ENCODE assay signal across 6 cellular contexts in the genomic region with DNA sequence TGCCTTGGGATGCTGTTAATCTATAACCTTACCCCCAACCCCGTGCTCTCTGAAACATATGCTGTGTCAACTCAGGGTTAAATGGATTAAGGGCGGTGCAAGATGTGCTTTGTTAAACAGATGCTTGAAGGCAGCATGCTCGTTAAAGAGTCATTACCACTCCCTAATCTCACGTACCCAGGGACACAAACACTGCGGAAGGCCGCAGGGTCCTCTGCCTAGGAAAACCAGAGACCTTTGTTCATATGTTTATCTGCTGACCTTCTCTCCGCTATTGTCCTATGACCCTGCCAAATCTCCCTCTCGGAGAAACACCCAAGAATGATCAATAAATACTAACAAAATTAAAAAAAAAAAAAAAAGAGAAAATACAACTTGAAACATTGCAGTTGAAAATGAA. TPM values are rescaled to one million over a fixed set of nuclear protein-coding genes. Genes with fewer than 3 reads are reported as not detected.
DNase-seq lines count a peak whose midpoint lies in the region; ATAC-seq, FAIRE-seq and TF ChIP-seq lines count a peak whose summit lies in the region.
"Not testable (repeated sequence)": the region's sequence is repeated elsewhere in the genome, so short reads cannot be mapped to it uniquely, and the experiment has no call there.

No MANE protein-coding gene starts in this region.

- not testable (repeated sequence) for H3K27me3 Mint-ChIP-seq in activated T-helper 17 cell treated with anti-CD3 and anti-CD28 coated beads, Interleukin-2, amount 50 U/mL, for 72 hours; glutamatergic neuron (ENCODE audit: unreplicated experiment); type B pancreatic cell

- not testable (repeated sequence) for H3K4me3 ChIP-seq in HAP-1; HepG2 (replicated peaks in 1 of 3; ENCODE audit: insufficient read depth in 1 of 3, low read depth in 2 of 3, low read length in 3 of 3)

- peak overlapping the region; percentile 7 for H3K27ac Mint-ChIP-seq in activated T-helper 17 cell treated with anti-CD3 and anti-CD28 coated beads, Interleukin-2, amount 50 U/mL, for 72 hours
- H3K27ac Mint-ChIP-seq in glutamatergic neuron (ENCODE audit: unreplicated experiment) (peak overlapping the region; percentile 91), type B pancreatic cell (peak overlapping the region; percentile 63)

- H3K79me2 ChIP-seq in HepG2 (ENCODE audit: insufficient read depth, low read length), result not testable (repeated sequence)

- POLR2A ChIA-PET in HepG2 (lab: Yijun Ruan, JAX), result not testable (repeated sequence)

- not testable (repeated sequence) for ATAC-seq in activated T-helper 17 cell treated with anti-CD3 and anti-CD28 coated beads, Interleukin-2, amount 50 U/mL, for 72 hours (replicated peaks); HepG2

- H3K4me2 ChIP-seq in HepG2 (ENCODE audit: low read depth, low read length), result not testable (repeated sequence)

- intact Hi-C loops in HepG2 (cut with micrococcal nuclease; ENCODE audit: unreplicated experiment), result not testable (repeated sequence)

- not testable (repeated sequence) for TF ChIP-seq RAD21 in HepG2 (CRISPR knock-in tag; IDR thresholded peaks at IDR 0.05)

- H3K27ac ChIP-seq in HepG2 (ENCODE audit: extremely low read length, insufficient read depth, low read length), result not testable (repeated sequence)

- CTCF ChIA-PET in HepG2 (lab: Yijun Ruan, JAX; ENCODE audit: low intra/inter-chr PET ratio, low total read pairs), result not testable (repeated sequence)

- H3K27me3 ChIP-seq in HAP-1 (ENCODE audit: low read depth); HepG2 (ENCODE audit: control insufficient read depth in 1 of 2, insufficient read depth in 2 of 2, low read length in 2 of 2): not testable (repeated sequence)

- H4K20me1 ChIP-seq in HepG2 (ENCODE audit: insufficient read depth, low read length), result not testable (repeated sequence)

- not testable (repeated sequence) for H3K4me3 Mint-ChIP-seq in activated T-helper 17 cell treated with anti-CD3 and anti-CD28 coated beads, Interleukin-2, amount 50 U/mL, for 72 hours; type B pancreatic cell
- peak overlapping the region; percentile 49 for H3K4me3 Mint-ChIP-seq in glutamatergic neuron (ENCODE audit: unreplicated experiment)

- not testable (repeated sequence) for BruUV-seq in HepG2 (replicated peaks; lab: Mats Ljungman, UMichigan)

- DNase-seq in HAP-1 (ENCODE audit: low spot score in 2 of 2), result peak; percentile 35 to 53
- peak; percentile 87 for DNase-seq in NCI-H82 (lab: John Stamatoyannopoulos, UW)
- DNase-seq in glutamatergic neuron; HepG2 (ENCODE audit: low spot score); type B pancreatic cell (ENCODE audit: extremely low spot score, unreplicated experiment): not testable (repeated sequence)

- not testable (repeated sequence) for H3K4me1 ChIP-seq in HAP-1
- H3K4me1 ChIP-seq in HepG2 (ENCODE audit: insufficient read depth, low read length), result peaks cover 16% of the 10 kb centered on the region

- not testable (repeated sequence) for H3K9ac ChIP-seq in HepG2 (ENCODE audit: insufficient read depth, low read depth, low read length)

- not testable (repeated sequence) for TF ChIP-seq EP300 in HepG2 (IDR thresholded peaks at IDR 0.05; ENCODE audit: low read depth in 2 of 2, low read length in 2 of 2); HepG2 (CRISPR knock-in tag; IDR thresholded peaks at IDR 0.05; ENCODE audit: borderline replicate concordance)

- H3K9me3 ChIP-seq in HAP-1; HepG2 (ENCODE audit: low read length): not testable (repeated sequence)

- H2AFZ ChIP-seq in HepG2 (ENCODE audit: low read length), result not testable (repeated sequence)

- not testable (repeated sequence) for H3K36me3 ChIP-seq in HAP-1 (replicated peaks); HepG2 (replicated peaks in 1 of 2; ENCODE audit: control insufficient read depth in 1 of 2, insufficient read depth in 2 of 2, low read length in 2 of 2)

- TF ChIP-seq CTCF in glutamatergic neuron (IDR thresholded peaks at IDR 0.05; ENCODE audit: partially characterized antibody, unreplicated experiment); HepG2 (CRISPR knock-in tag; IDR thresholded peaks at IDR 0.05); type B pancreatic cell (conservative IDR thresholded peaks at IDR 0.05): not testable (repeated sequence)

- FAIRE-seq in HepG2 (lab: Jason Lieb, UNC), result not testable (repeated sequence)

- not testable (repeated sequence) for TF ChIP-seq POLR2A in HepG2 (IDR thresholded peaks at IDR 0.05; ENCODE audit: insufficient read depth in 1 of 2, low read depth in 2 of 2, low read length in 2 of 2)

- H3K36me3 Mint-ChIP-seq in activated T-helper 17 cell treated with anti-CD3 and anti-CD28 coated beads, Interleukin-2, amount 50 U/mL, for 72 hours (ENCODE audit: low read depth), result peaks cover 52% of the 10 kb centered on the region
- not testable (repeated sequence) for H3K36me3 Mint-ChIP-seq in glutamatergic neuron (ENCODE audit: unreplicated experiment)
- peaks cover 12% of the 10 kb centered on the region for H3K36me3 Mint-ChIP-seq in type B pancreatic cell

- H3K9me3 Mint-ChIP-seq in activated T-helper 17 cell treated with anti-CD3 and anti-CD28 coated beads, Interleukin-2, amount 50 U/mL, for 72 hours; glutamatergic neuron (ENCODE audit: unreplicated experiment); type B pancreatic cell: not testable (repeated sequence)

- 2% methylated on average over 7 of the region's 8 CpGs for WGBS in HepG2 (ENCODE audit: low lambda C conversion rate)

- H3K4me1 Mint-ChIP-seq in activated T-helper 17 cell treated with anti-CD3 and anti-CD28 coated beads, Interleukin-2, amount 50 U/mL, for 72 hours, result peaks cover 11% of the 10 kb centered on the region
- H3K4me1 Mint-ChIP-seq in glutamatergic neuron (ENCODE audit: low read depth, unreplicated experiment); type B pancreatic cell (ENCODE audit: unreplicated experiment): not testable (repeated sequence)

- in situ Hi-C loops in HAP-1 (cut with MboI; ENCODE audit: low sequenced_read_pairs); HepG2 (cut with HindIII; ENCODE audit: extremely low pct_ligation_motif_present, low pct_unique_long_range_greater_than_20kb): not testable (repeated sequence)

RNA-seq across cellular contexts. Expression of gene HILPDA, which starts 8.3 kb away (rescaled TPM):
- total RNA-seq in activated T-helper 17 cell treated with anti-CD3 and anti-CD28 coated beads, Interleukin-2, amount 50 U/mL, for 72 hours, result 1,000 to 10,000 TPM in 1 of 2 donors, 10 to 100 TPM in 1; 72.9 to 1,213 TPM
- total RNA-seq in glutamatergic neuron (ENCODE audit: unreplicated experiment), result 24.9 TPM
- 8.6 and 11.1 TPM in 2 replicates for total RNA-seq in HepG2 (2016; rRNA removed; fragmentation: Illumina TruSeq; extraction: Trizol)
- 5.5 and 6.1 TPM in 2 replicates for total RNA-seq in HepG2 (2016; cell fraction: cytosol; rRNA removed; fragmentation: Illumina TruSeq; extraction: Trizol; ENCODE audit: low read depth)
- total RNA-seq in HepG2 (2016; cell fraction: insoluble cytoplasmic fraction; rRNA removed; fragmentation: Illumina TruSeq; extraction: Trizol), result 9.8 and 10.4 TPM in 2 replicates
- 9.5 and 9.7 TPM in 2 replicates for total RNA-seq in HepG2 (2016; cell fraction: membrane; rRNA removed; fragmentation: Illumina TruSeq; extraction: Trizol)
- total RNA-seq in HepG2 (2016; cell fraction: nucleus; rRNA removed; fragmentation: Illumina TruSeq; extraction: Trizol), result 7.8 and 10.3 TPM in 2 replicates
- polyA plus RNA-seq in HepG2 (2011; rRNA removed), result 43.1 and 44.0 TPM in 2 replicates
- 32.3 and 32.9 TPM in 2 replicates for polyA plus RNA-seq in HepG2 (2011; cell fraction: cytosol; rRNA removed)
- polyA plus RNA-seq in HepG2 (2011; cell fraction: nucleus; rRNA removed), result 35.8 and 42.7 TPM in 2 replicates
- polyA plus RNA-seq in HepG2 (2012), result 13.1 and 14.9 TPM in 2 replicates
- 2.2 and 3.3 TPM in 2 replicates for polyA plus RNA-seq in HepG2 (2016; cell fraction: cytosol; fragmentation: Illumina TruSeq; extraction: Trizol; ENCODE audit: low read depth)
- 8.9 and 9.4 TPM in 2 replicates for polyA plus RNA-seq in HepG2 (2016; cell fraction: insoluble cytoplasmic fraction; fragmentation: Illumina TruSeq; extraction: Trizol; ENCODE audit: low read depth)
- polyA plus RNA-seq in HepG2 (2016; cell fraction: membrane; fragmentation: Illumina TruSeq; extraction: Trizol; ENCODE audit: low read depth), result 4.4 and 4.9 TPM in 2 replicates
- 10.1 and 10.3 TPM in 2 replicates for polyA plus RNA-seq in HepG2 (2016; cell fraction: nucleus; fragmentation: Illumina TruSeq; extraction: Trizol; ENCODE audit: insufficient read depth, low read depth)
- 30.3 and 48.5 TPM in 2 replicates for polyA minus RNA-seq in HepG2 (2011; rRNA and poly(A)+ RNA removed; ENCODE audit: low replicate concordance)
- polyA minus RNA-seq in HepG2 (2011; cell fraction: cytosol; rRNA and poly(A)+ RNA removed), result 12.9 and 14.9 TPM in 2 replicates
- polyA minus RNA-seq in HepG2 (2011; cell fraction: nucleus; rRNA and poly(A)+ RNA removed), result 12.4 and 27.1 TPM in 2 replicates
- 26.4 and 36.0 TPM in 2 replicates for total RNA-seq in type B pancreatic cell (ENCODE audit: low replicate concordance)

RNA-seq across cellular contexts. Expression of gene METTL2B, which starts 12.6 kb away (rescaled TPM):
- total RNA-seq in activated T-helper 17 cell treated with anti-CD3 and anti-CD28 coated beads, Interleukin-2, amount 50 U/mL, for 72 hours, result 10 to 100 TPM; 29.5 to 49.5 TPM
- total RNA-seq in glutamatergic neuron (ENCODE audit: unreplicated experiment), result 40.9 TPM
- total RNA-seq in HepG2 (2016; rRNA removed; fragmentation: Illumina TruSeq; extraction: Trizol), result 33.1 and 40.1 TPM in 2 replicates
- 6.7 and 7.5 TPM in 2 replicates for total RNA-seq in HepG2 (2016; cell fraction: cytosol; rRNA removed; fragmentation: Illumina TruSeq; extraction: Trizol; ENCODE audit: low read depth)
- 38.6 and 39.4 TPM in 2 replicates for total RNA-seq in HepG2 (2016; cell fraction: insoluble cytoplasmic fraction; rRNA removed; fragmentation: Illumina TruSeq; extraction: Trizol)
- 10.1 and 11.9 TPM in 2 replicates for total RNA-seq in HepG2 (2016; cell fraction: membrane; rRNA removed; fragmentation: Illumina TruSeq; extraction: Trizol)
- total RNA-seq in HepG2 (2016; cell fraction: nucleus; rRNA removed; fragmentation: Illumina TruSeq; extraction: Trizol), result 31.5 and 32.5 TPM in 2 replicates
- 15.5 and 17.4 TPM in 2 replicates for polyA plus RNA-seq in HepG2 (2011; rRNA removed)
- polyA plus RNA-seq in HepG2 (2011; cell fraction: cytosol; rRNA removed), result 8.4 and 12.3 TPM in 2 replicates
- 7.7 and 10.8 TPM in 2 replicates for polyA plus RNA-seq in HepG2 (2011; cell fraction: nucleus; rRNA removed)
- 11.3 TPM in 2 replicates for polyA plus RNA-seq in HepG2 (2012)
- 4.4 and 5.8 TPM in 2 replicates for polyA plus RNA-seq in HepG2 (2016; cell fraction: cytosol; fragmentation: Illumina TruSeq; extraction: Trizol; ENCODE audit: low read depth)
- polyA plus RNA-seq in HepG2 (2016; cell fraction: insoluble cytoplasmic fraction; fragmentation: Illumina TruSeq; extraction: Trizol; ENCODE audit: low read depth), result 26.3 and 32.1 TPM in 2 replicates
- 5.4 and 10.5 TPM in 2 replicates for polyA plus RNA-seq in HepG2 (2016; cell fraction: membrane; fragmentation: Illumina TruSeq; extraction: Trizol; ENCODE audit: low read depth)
- 29.3 and 39.8 TPM in 2 replicates for polyA plus RNA-seq in HepG2 (2016; cell fraction: nucleus; fragmentation: Illumina TruSeq; extraction: Trizol; ENCODE audit: insufficient read depth, low read depth)
- polyA minus RNA-seq in HepG2 (2011; rRNA and poly(A)+ RNA removed; ENCODE audit: low replicate concordance), result 13.1 and 35.5 TPM in 2 replicates
- 10.6 and 11.3 TPM in 2 replicates for polyA minus RNA-seq in HepG2 (2011; cell fraction: cytosol; rRNA and poly(A)+ RNA removed)
- 36.1 and 39.4 TPM in 2 replicates for polyA minus RNA-seq in HepG2 (2011; cell fraction: nucleus; rRNA and poly(A)+ RNA removed)
- total RNA-seq in type B pancreatic cell (ENCODE audit: low replicate concordance), result 32.1 and 36.8 TPM in 2 replicates

RNA-seq across cellular contexts. Expression of gene IMPDH1, which starts 54.2 kb away (rescaled TPM):
- 10 to 100 TPM; 62.7 to 95.6 TPM for total RNA-seq in activated T-helper 17 cell treated with anti-CD3 and anti-CD28 coated beads, Interleukin-2, amount 50 U/mL, for 72 hours
- total RNA-seq in glutamatergic neuron (ENCODE audit: unreplicated experiment) (81.7 TPM), HepG2 (2016; rRNA removed; fragmentation: Illumina TruSeq; extraction: Trizol) (18.4 and 22.8 TPM in 2 replicates), type B pancreatic cell (ENCODE audit: low replicate concordance) (34.4 and 42.2 TPM in 2 replicates)
- total RNA-seq in HepG2 (2016; cell fraction: cytosol; rRNA removed; fragmentation: Illumina TruSeq; extraction: Trizol; ENCODE audit: low read depth), result 12.3 and 12.6 TPM in 2 replicates
- 15.4 and 23.8 TPM in 2 replicates for total RNA-seq in HepG2 (2016; cell fraction: insoluble cytoplasmic fraction; rRNA removed; fragmentation: Illumina TruSeq; extraction: Trizol)
- total RNA-seq in HepG2 (2016; cell fraction: membrane; rRNA removed; fragmentation: Illumina TruSeq; extraction: Trizol), result 28.1 and 28.2 TPM in 2 replicates
- 12.6 and 19.2 TPM in 2 replicates for total RNA-seq in HepG2 (2016; cell fraction: nucleus; rRNA removed; fragmentation: Illumina TruSeq; extraction: Trizol)
- polyA plus RNA-seq in HepG2 (2011; rRNA removed), result 34.0 and 49.9 TPM in 2 replicates
- polyA plus RNA-seq in HepG2 (2011; cell fraction: cytosol; rRNA removed), result 31.4 and 37.8 TPM in 2 replicates
- 92.2 and 93.4 TPM in 2 replicates for polyA plus RNA-seq in HepG2 (2011; cell fraction: nucleus; rRNA removed)
- polyA plus RNA-seq in HepG2 (2012), result 25.0 and 27.5 TPM in 2 replicates
- polyA plus RNA-seq in HepG2 (2016; cell fraction: cytosol; fragmentation: Illumina TruSeq; extraction: Trizol; ENCODE audit: low read depth), result 18.4 and 18.5 TPM in 2 replicates
- polyA plus RNA-seq in HepG2 (2016; cell fraction: insoluble cytoplasmic fraction; fragmentation: Illumina TruSeq; extraction: Trizol; ENCODE audit: low read depth), result 20.6 and 24.8 TPM in 2 replicates
- polyA plus RNA-seq in HepG2 (2016; cell fraction: membrane; fragmentation: Illumina TruSeq; extraction: Trizol; ENCODE audit: low read depth), result 26.7 and 29.0 TPM in 2 replicates
- polyA plus RNA-seq in HepG2 (2016; cell fraction: nucleus; fragmentation: Illumina TruSeq; extraction: Trizol; ENCODE audit: insufficient read depth, low read depth), result 29.2 and 34.5 TPM in 2 replicates
- 82.0 and 176 TPM in 2 replicates for polyA minus RNA-seq in HepG2 (2011; rRNA and poly(A)+ RNA removed; ENCODE audit: low replicate concordance)
- polyA minus RNA-seq in HepG2 (2011; cell fraction: cytosol; rRNA and poly(A)+ RNA removed), result 19.3 and 30.8 TPM in 2 replicates
- 26.3 and 29.8 TPM in 2 replicates for polyA minus RNA-seq in HepG2 (2011; cell fraction: nucleus; rRNA and poly(A)+ RNA removed)

Comparison
In these comparisons a context has a peak if more than half of its experiments do, and no peak if none do; other contexts are left out.
1. H3K27ac Mint-ChIP-seq: peak in every context shown above with its lines; median percentile 91 in glutamatergic neuron; 63 in type B pancreatic cell; 7 in activated T-helper 17 cell treated with anti-CD3 and anti-CD28 coated beads, Interleukin-2, amount 50 U/mL, for 72 hours.